ENCODE assay signal across 1 cellular context in the genomic region with DNA sequence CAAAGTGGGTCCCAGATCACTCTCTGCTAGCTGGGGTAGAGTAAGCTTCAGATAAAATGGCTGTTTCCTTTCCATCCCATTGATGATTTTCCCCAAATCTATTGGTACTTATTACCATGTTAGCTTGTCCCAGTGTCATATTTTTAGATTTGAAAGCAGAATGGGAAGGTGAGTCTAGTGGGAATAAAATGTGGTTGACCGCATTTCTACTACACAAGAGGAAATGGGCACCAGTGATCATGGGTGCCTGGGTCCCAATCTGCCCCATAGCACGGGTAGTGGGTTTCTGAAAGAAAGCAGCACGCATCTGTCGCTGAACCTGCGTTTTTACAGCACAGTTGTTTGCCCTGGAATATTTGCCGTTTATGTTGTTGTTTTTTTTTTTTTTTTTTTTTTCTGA.
TF ChIP-seq lines count a peak whose summit lies in the region.

No MANE protein-coding gene starts in this region.

TF ChIP-seq in H1, 55 proteins besides CTCF, POLR2A, EP300 and RAD21:
- no peak for TF ChIP-seq YY1 (IDR thresholded peaks at IDR 0.05; ENCODE audit: low read depth, low read length)
- no peak for TF ChIP-seq EGR1 (IDR thresholded peaks at IDR 0.05; ENCODE audit: borderline replicate concordance, low read depth, low read length)
- no peak for TF ChIP-seq ZNF274 (IDR thresholded peaks at IDR 0.05; ENCODE audit: borderline replicate concordance, extremely low read depth, low read length)
